ENCODE assay signal across 1 cellular context in the genomic region with DNA sequence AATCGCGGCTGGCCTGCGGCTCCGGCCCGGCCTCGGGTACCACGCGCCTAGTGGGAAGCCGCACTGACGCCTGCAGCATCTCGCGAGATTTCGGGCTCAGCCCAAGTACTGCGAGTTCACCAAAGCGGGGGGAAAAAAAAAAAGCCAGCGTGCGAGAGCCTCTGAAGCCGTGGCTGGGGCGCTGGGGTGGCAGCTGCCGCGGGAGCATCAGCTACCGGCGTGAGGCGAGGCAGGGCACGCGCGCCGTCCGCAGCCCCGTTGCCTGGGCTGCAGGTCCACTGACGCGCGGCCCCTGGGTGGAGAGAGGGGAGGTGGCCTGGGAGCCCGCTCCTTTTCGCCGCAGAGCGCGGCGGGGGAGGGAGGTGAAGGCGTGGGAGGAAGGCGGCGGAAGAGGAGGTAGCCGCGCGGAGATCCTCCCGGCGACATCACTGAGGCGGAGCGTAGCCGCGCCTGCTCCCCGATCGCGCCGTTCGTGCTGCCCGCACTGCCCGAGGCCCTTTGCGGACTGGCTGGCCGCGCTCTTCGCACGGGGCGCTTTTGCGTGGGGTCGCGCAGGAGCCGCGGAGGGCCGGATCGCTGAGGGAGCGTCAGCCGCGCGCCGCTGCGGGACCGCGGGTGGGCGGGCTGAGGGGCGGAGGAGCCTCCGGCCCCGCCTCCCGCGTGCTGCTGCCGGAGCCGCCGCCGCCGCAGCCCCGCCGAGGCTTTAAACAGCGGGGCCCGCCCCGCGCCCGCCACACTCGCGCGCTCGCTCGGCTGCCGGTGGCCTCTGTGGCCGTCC.
TF ChIP-seq lines count a peak whose summit lies in the region.

A gene (plus strand): TSS at position 734 of the 778 bp plus-strand sequence. CDS start 189 bp downstream, outside the sequence.

TF ChIP-seq in HepG2, 621 proteins besides CTCF, POLR2A, EP300 and RAD21 (continued from another document and continues in another):
- TF ChIP-seq SMAD1 (CRISPR knock-in tag; IDR thresholded peaks at IDR 0.05; ENCODE audit: borderline replicate concordance, low read depth) (no peak), ZNF33B (CRISPR knock-in tag; IDR thresholded peaks at IDR 0.05) (no peak), ZNF441 (CRISPR knock-in tag; IDR thresholded peaks at IDR 0.05; ENCODE audit: borderline replicate concordance) (0 out of 2 replicates have a peak, but pooled peaks have one; percentile 64), ZNF660 (CRISPR knock-in tag; IDR thresholded peaks at IDR 0.05; ENCODE audit: borderline replicate concordance, low read depth) (no peak), THYN1 (CRISPR knock-in tag; IDR thresholded peaks at IDR 0.05; ENCODE audit: borderline replicate concordance, low read depth) (no peak), RBM22 (optimal IDR thresholded peaks at IDR 0.05; ENCODE audit: low read length) (no peak), KDM5B (CRISPR knock-in tag; IDR thresholded peaks at IDR 0.05; ENCODE audit: borderline replicate concordance) (peak; percentile 53; the same call in 1 of the 2 replicates), MZF1 (CRISPR knock-in tag; IDR thresholded peaks at IDR 0.05; ENCODE audit: borderline replicate concordance) (no peak), SRY (CRISPR knock-in tag; IDR thresholded peaks at IDR 0.05) (peak; percentile 48; the same call in 1 of the 2 replicates), ELF3 (CRISPR knock-in tag; IDR thresholded peaks at IDR 0.05) (no peak), HOXA9 (CRISPR knock-in tag; IDR thresholded peaks at IDR 0.05; ENCODE audit: borderline replicate concordance) (no peak), CHCHD3 (CRISPR knock-in tag; IDR thresholded peaks at IDR 0.05) (no peak), ZNF557 (CRISPR knock-in tag; IDR thresholded peaks at IDR 0.05) (no peak), ZNF749 (CRISPR knock-in tag; IDR thresholded peaks at IDR 0.05; ENCODE audit: borderline replicate concordance) (peak; percentile 62; the same call in 1 of the 2 replicates), MTF1 (CRISPR knock-in tag; IDR thresholded peaks at IDR 0.05) (no peak), ZNF589 (CRISPR knock-in tag; conservative IDR thresholded peaks at IDR 0.05) (no peak), ZNF883 (CRISPR knock-in tag; IDR thresholded peaks at IDR 0.05; ENCODE audit: not compliant biosample characterization) (peak; percentile 77), GABPA (IDR thresholded peaks at IDR 0.05; ENCODE audit: low read depth, low read length) (peak; percentile 22; the same call in 1 of the 2 replicates), GABPA (CRISPR knock-in tag; IDR thresholded peaks at IDR 0.05; ENCODE audit: low read depth) (peak; percentile 54; the same call in 1 of the 2 replicates), NCOA1 (CRISPR knock-in tag; IDR thresholded peaks at IDR 0.05) (0 out of 2 replicates have a peak, but pooled peaks have one; percentile 66), NFYC (CRISPR knock-in tag; IDR thresholded peaks at IDR 0.05) (0 out of 2 replicates have a peak, but pooled peaks have one; percentile 4), HCFC1 (IDR thresholded peaks at IDR 0.05; ENCODE audit: low read depth, low read length) (no peak), FOXM1 (CRISPR knock-in tag; IDR thresholded peaks at IDR 0.05) (no peak), KLF12 (CRISPR knock-in tag; IDR thresholded peaks at IDR 0.05; ENCODE audit: borderline replicate concordance) (no peak)
- TF ChIP-seq, protein P1, sequence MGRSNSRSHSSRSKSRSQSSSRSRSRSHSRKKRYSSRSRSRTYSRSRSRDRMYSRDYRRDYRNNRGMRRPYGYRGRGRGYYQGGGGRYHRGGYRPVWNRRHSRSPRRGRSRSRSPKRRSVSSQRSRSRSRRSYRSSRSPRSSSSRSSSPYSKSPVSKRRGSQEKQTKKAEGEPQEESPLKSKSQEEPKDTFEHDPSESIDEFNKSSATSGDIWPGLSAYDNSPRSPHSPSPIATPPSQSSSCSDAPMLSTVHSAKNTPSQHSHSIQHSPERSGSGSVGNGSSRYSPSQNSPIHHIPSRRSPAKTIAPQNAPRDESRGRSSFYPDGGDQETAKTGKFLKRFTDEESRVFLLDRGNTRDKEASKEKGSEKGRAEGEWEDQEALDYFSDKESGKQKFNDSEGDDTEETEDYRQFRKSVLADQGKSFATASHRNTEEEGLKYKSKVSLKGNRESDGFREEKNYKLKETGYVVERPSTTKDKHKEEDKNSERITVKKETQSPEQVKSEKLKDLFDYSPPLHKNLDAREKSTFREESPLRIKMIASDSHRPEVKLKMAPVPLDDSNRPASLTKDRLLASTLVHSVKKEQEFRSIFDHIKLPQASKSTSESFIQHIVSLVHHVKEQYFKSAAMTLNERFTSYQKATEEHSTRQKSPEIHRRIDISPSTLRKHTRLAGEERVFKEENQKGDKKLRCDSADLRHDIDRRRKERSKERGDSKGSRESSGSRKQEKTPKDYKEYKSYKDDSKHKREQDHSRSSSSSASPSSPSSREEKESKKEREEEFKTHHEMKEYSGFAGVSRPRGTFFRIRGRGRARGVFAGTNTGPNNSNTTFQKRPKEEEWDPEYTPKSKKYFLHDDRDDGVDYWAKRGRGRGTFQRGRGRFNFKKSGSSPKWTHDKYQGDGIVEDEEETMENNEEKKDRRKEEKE (IDR thresholded peaks at IDR 0.05): no peak
- TF ChIP-seq, protein P2, sequence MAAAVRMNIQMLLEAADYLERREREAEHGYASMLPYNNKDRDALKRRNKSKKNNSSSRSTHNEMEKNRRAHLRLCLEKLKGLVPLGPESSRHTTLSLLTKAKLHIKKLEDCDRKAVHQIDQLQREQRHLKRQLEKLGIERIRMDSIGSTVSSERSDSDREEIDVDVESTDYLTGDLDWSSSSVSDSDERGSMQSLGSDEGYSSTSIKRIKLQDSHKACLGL (CRISPR knock-in tag; IDR thresholded peaks at IDR 0.05): peak; percentile 77
- TF ChIP-seq, protein P3, sequence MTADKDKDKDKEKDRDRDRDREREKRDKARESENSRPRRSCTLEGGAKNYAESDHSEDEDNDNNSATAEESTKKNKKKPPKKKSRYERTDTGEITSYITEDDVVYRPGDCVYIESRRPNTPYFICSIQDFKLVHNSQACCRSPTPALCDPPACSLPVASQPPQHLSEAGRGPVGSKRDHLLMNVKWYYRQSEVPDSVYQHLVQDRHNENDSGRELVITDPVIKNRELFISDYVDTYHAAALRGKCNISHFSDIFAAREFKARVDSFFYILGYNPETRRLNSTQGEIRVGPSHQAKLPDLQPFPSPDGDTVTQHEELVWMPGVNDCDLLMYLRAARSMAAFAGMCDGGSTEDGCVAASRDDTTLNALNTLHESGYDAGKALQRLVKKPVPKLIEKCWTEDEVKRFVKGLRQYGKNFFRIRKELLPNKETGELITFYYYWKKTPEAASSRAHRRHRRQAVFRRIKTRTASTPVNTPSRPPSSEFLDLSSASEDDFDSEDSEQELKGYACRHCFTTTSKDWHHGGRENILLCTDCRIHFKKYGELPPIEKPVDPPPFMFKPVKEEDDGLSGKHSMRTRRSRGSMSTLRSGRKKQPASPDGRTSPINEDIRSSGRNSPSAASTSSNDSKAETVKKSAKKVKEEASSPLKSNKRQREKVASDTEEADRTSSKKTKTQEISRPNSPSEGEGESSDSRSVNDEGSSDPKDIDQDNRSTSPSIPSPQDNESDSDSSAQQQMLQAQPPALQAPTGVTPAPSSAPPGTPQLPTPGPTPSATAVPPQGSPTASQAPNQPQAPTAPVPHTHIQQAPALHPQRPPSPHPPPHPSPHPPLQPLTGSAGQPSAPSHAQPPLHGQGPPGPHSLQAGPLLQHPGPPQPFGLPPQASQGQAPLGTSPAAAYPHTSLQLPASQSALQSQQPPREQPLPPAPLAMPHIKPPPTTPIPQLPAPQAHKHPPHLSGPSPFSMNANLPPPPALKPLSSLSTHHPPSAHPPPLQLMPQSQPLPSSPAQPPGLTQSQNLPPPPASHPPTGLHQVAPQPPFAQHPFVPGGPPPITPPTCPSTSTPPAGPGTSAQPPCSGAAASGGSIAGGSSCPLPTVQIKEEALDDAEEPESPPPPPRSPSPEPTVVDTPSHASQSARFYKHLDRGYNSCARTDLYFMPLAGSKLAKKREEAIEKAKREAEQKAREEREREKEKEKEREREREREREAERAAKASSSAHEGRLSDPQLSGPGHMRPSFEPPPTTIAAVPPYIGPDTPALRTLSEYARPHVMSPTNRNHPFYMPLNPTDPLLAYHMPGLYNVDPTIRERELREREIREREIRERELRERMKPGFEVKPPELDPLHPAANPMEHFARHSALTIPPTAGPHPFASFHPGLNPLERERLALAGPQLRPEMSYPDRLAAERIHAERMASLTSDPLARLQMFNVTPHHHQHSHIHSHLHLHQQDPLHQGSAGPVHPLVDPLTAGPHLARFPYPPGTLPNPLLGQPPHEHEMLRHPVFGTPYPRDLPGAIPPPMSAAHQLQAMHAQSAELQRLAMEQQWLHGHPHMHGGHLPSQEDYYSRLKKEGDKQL (CRISPR knock-in tag; IDR thresholded peaks at IDR 0.05; ENCODE audit: low read depth): no peak
- TF ChIP-seq, protein P4, sequence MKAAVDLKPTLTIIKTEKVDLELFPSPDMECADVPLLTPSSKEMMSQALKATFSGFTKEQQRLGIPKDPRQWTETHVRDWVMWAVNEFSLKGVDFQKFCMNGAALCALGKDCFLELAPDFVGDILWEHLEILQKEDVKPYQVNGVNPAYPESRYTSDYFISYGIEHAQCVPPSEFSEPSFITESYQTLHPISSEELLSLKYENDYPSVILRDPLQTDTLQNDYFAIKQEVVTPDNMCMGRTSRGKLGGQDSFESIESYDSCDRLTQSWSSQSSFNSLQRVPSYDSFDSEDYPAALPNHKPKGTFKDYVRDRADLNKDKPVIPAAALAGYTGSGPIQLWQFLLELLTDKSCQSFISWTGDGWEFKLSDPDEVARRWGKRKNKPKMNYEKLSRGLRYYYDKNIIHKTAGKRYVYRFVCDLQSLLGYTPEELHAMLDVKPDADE (CRISPR knock-in tag; IDR thresholded peaks at IDR 0.05): no peak
- TF ChIP-seq, protein P5, sequence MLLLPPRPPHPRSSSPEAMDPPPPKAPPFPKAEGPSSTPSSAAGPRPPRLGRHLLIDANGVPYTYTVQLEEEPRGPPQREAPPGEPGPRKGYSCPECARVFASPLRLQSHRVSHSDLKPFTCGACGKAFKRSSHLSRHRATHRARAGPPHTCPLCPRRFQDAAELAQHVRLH (CRISPR knock-in tag; IDR thresholded peaks at IDR 0.05; ENCODE audit: borderline replicate concordance, low read depth): no peak
- TF ChIP-seq, protein P6, sequence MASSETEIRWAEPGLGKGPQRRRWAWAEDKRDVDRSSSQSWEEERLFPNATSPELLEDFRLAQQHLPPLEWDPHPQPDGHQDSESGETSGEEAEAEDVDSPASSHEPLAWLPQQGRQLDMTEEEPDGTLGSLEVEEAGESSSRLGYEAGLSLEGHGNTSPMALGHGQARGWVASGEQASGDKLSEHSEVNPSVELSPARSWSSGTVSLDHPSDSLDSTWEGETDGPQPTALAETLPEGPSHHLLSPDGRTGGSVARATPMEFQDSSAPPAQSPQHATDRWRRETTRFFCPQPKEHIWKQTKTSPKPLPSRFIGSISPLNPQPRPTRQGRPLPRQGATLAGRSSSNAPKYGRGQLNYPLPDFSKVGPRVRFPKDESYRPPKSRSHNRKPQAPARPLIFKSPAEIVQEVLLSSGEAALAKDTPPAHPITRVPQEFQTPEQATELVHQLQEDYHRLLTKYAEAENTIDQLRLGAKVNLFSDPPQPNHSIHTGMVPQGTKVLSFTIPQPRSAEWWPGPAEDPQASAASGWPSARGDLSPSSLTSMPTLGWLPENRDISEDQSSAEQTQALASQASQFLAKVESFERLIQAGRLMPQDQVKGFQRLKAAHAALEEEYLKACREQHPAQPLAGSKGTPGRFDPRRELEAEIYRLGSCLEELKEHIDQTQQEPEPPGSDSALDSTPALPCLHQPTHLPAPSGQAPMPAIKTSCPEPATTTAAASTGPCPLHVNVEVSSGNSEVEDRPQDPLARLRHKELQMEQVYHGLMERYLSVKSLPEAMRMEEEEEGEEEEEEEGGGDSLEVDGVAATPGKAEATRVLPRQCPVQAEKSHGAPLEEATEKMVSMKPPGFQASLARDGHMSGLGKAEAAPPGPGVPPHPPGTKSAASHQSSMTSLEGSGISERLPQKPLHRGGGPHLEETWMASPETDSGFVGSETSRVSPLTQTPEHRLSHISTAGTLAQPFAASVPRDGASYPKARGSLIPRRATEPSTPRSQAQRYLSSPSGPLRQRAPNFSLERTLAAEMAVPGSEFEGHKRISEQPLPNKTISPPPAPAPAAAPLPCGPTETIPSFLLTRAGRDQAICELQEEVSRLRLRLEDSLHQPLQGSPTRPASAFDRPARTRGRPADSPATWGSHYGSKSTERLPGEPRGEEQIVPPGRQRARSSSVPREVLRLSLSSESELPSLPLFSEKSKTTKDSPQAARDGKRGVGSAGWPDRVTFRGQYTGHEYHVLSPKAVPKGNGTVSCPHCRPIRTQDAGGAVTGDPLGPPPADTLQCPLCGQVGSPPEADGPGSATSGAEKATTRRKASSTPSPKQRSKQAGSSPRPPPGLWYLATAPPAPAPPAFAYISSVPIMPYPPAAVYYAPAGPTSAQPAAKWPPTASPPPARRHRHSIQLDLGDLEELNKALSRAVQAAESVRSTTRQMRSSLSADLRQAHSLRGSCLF (CRISPR knock-in tag; IDR thresholded peaks at IDR 0.05; ENCODE audit: borderline replicate concordance): no peak
- TF ChIP-seq, protein P7, sequence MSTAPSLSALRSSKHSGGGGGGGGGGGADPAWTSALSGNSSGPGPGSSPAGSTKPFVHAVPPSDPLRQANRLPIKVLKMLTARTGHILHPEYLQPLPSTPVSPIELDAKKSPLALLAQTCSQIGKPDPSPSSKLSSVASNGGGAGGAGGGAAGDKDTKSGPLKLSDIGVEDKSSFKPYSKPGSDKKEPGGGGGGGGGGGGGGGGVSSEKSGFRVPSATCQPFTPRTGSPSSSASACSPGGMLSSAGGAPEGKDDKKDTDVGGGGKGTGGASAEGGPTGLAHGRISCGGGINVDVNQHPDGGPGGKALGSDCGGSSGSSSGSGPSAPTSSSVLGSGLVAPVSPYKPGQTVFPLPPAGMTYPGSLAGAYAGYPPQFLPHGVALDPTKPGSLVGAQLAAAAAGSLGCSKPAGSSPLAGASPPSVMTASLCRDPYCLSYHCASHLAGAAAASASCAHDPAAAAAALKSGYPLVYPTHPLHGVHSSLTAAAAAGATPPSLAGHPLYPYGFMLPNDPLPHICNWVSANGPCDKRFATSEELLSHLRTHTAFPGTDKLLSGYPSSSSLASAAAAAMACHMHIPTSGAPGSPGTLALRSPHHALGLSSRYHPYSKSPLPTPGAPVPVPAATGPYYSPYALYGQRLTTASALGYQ (CRISPR knock-in tag; IDR thresholded peaks at IDR 0.05): no peak
